In genomic region chr17:27218719-27219488, GRCh38 we compare ENCODE assay signal across 11 cellular contexts.
DNase-seq lines count a peak whose midpoint lies in the region; ATAC-seq and TF ChIP-seq lines count a peak whose summit lies in the region.
"Had no signal": no experiment of that assay in that cellular context is flagged by ENCODE, and none has a peak within 500 bp of the region (broad histone marks: within the 10 kb centered on the region; RNA-seq: fewer than 3 reads in every experiment).

No MANE protein-coding gene starts in this region.

- no peaks in the 10 kb centered on the region for H3K4me1 ChIP-seq in upper lobe of left lung
- H3K4me1 ChIP-seq: SJSA1 had no signal

- H3K4me3 ChIP-seq in upper lobe of left lung = no peak overlapping the region
- H3K4me3 ChIP-seq: SJSA1 had no signal

- WGBS in upper lobe of left lung, 2 donors = 72 to 78% methylated on average over 3 to 6 of the region's 6 CpGs

- TF ChIP-seq EP300 in upper lobe of left lung (IDR thresholded peaks at IDR 0.05) = no peak

- no peaks in the 10 kb centered on the region for H3K36me3 ChIP-seq in upper lobe of left lung
- H3K36me3 ChIP-seq: SJSA1 had no signal

- peaks cover 14% of the 10 kb centered on the region for H3K9me3 Mint-ChIP-seq in type B pancreatic cell

- DNase-seq in GM10266 (ENCODE audit: extremely low spot score) (peak; percentile 33), OCI-M1 (lab: John Stamatoyannopoulos, UW) (peak; percentile 56), activated gamma-delta T cell (lab: John Stamatoyannopoulos, UW) (no peak), type B pancreatic cell (ENCODE audit: extremely low spot score, unreplicated experiment) (no peak), posterior vena cava (ENCODE audit: low spot score) (no peak), upper lobe of left lung (no peak)
- DNase-seq: DMS79; naive thymus-derived CD4-positive, alpha-beta T cell had no signal

- intact Hi-C loops in posterior vena cava (cut with DNase I) = no loop called here

- ATAC-seq in GM19035 (IDR thresholded peaks at IDR 0.05; ENCODE audit: unreplicated experiment) (peak; percentile 80), HG02885 (IDR thresholded peaks at IDR 0.05; ENCODE audit: poor library complexity, unreplicated experiment) (peak; percentile 85), upper lobe of left lung (ENCODE audit: low FRiP score in 2 of 2) (no peak)
- ATAC-seq: naive thymus-derived CD4-positive, alpha-beta T cell had no signal

- no peak overlapping the region for H3K27ac Mint-ChIP-seq in type B pancreatic cell

- no peaks in the 10 kb centered on the region for H3K36me3 Mint-ChIP-seq in type B pancreatic cell

- H3K27ac ChIP-seq in upper lobe of left lung = no peak overlapping the region
- H3K27ac ChIP-seq: SJSA1 had no signal

- H3K27me3 Mint-ChIP-seq in type B pancreatic cell = no peaks in the 10 kb centered on the region

- no peak for TF ChIP-seq CTCF in GM10266 (IDR thresholded peaks at IDR 0.05; ENCODE audit: control insufficient read depth, insufficient read depth, low read depth, missing control alignments)
- no peak for TF ChIP-seq CTCF in type B pancreatic cell (conservative IDR thresholded peaks at IDR 0.05)
- no peak for TF ChIP-seq CTCF in upper lobe of left lung (IDR thresholded peaks at IDR 0.05)

- H3K9me3 ChIP-seq in upper lobe of left lung = no peaks in the 10 kb centered on the region
- H3K9me3 ChIP-seq: SJSA1 had no signal

- no peaks in the 10 kb centered on the region for H3K27me3 ChIP-seq in upper lobe of left lung
- H3K27me3 ChIP-seq: SJSA1 had no signal

- no peaks in the 10 kb centered on the region for H3K4me1 Mint-ChIP-seq in type B pancreatic cell (ENCODE audit: unreplicated experiment)

- no peak for TF ChIP-seq POLR2A in upper lobe of left lung (IDR thresholded peaks at IDR 0.05)

- H3K4me3 Mint-ChIP-seq in type B pancreatic cell = no peak overlapping the region
- H3K4me3 Mint-ChIP-seq: naive thymus-derived CD4-positive, alpha-beta T cell had no signal

Comparison
In these comparisons a context has a peak if more than half of its experiments do, and no peak if none do; other contexts are left out.
1. DNase-seq: peak in GM10266 (single experiment) and OCI-M1 (single experiment); none in activated gamma-delta T cell (single experiment), type B pancreatic cell (single experiment), posterior vena cava (single experiment) and upper lobe of left lung (0 of 2).
2. ATAC-seq: peak in GM19035 (single experiment) and HG02885 (single experiment); none in upper lobe of left lung (0 of 2).